8 cellular contexts compared by ENCODE assay signal in genomic region chr12:50283230-50283923, GRCh38. TPM values are rescaled to one million over a fixed set of nuclear protein-coding genes. Genes with fewer than 3 reads are reported as not detected.
DNase-seq lines count a peak whose midpoint lies in the region; ATAC-seq, FAIRE-seq and TF ChIP-seq lines count a peak whose summit lies in the region.

TSS of gene LIMA1 (minus strand) at chr12:50283520. CDS start at chr12:50248751, 34,769 bp downstream.

- no peaks in the 10 kb centered on the region for H3K9me3 Mint-ChIP-seq in activated naive CD8-positive, alpha-beta T cell treated with anti-CD3 and anti-CD28 coated beads, Interleukin-2, amount 10 ng/mL, durations not matched to agents 7 days and 5 days

- peak within 1 kb of the TSS; percentile 78 for H3K9ac ChIP-seq in SU-DHL-6 (ENCODE audit: low read length)

- POLR2A ChIA-PET in GM10248 (lab: Yijun Ruan, JAX): interaction anchor here (0.5 kb wide), 1 partner anchor 1217 kb away, joined by 3 read pairs; no protein-coding TSS in a partner anchor
- POLR2A ChIA-PET in activated naive CD8-positive, alpha-beta T cell treated with anti-CD3 and anti-CD28 coated beads, Interleukin-2, amount 10 ng/mL, durations not matched to agents 7 days and 5 days (lab: Charles Lee): interaction anchor here (0.6 to 1.9 kb wide), 6 partner anchors 46 to 201 kb away, joined by 3 to 12 read pairs (median 4); partner anchors contain the start of genes COX14 and SMARCD1

- WGBS in pancreas, 2 donors: 0% methylated on average over 42 to 52 of the region's 52 CpGs
- 0 to 2% methylated on average over 11 to 41 of the region's 52 CpGs for WGBS in thyroid gland, 2 donors

- peaks cover 14% of the 10 kb centered on the region for H3K27me3 Mint-ChIP-seq in activated naive CD8-positive, alpha-beta T cell treated with anti-CD3 and anti-CD28 coated beads, Interleukin-2, amount 10 ng/mL, durations not matched to agents 7 days and 5 days

- H3K4me1 ChIP-seq in pancreas (peaks cover 3 to 21% (median 9%) of the 10 kb centered on the region in 3 donors), thyroid gland (peaks cover 0 to 30% of the 10 kb centered on the region in 2 donors)

- TF ChIP-seq CTCF in GM10248 (IDR thresholded peaks at IDR 0.05; ENCODE audit: control extremely low read depth, extremely low read depth, low read depth, missing control alignments) (no peak), SU-DHL-6 (IDR thresholded peaks at IDR 0.05; ENCODE audit: insufficient read depth, low read length, poor library complexity, severe bottlenecking) (no peak), pancreas (IDR thresholded peaks at IDR 0.05) (no peak), thyroid gland (IDR thresholded peaks at IDR 0.05) (peak in 3 of 6 experiments; percentile 14 to 83 (median 48))

- H4K20me1 ChIP-seq in SU-DHL-6 (ENCODE audit: low read depth, low read length): no peaks in the 10 kb centered on the region

- H3K36me3 ChIP-seq in SU-DHL-6 (ENCODE audit: low read length): no peaks in the 10 kb centered on the region
- no peaks in the 10 kb centered on the region for H3K36me3 ChIP-seq in pancreas
- no peaks in the 10 kb centered on the region for H3K36me3 ChIP-seq in thyroid gland

- peak within 1 kb of the TSS; percentile 96 for H2AFZ ChIP-seq in SU-DHL-6 (ENCODE audit: low read depth, low read length, severe bottlenecking)

- peak; percentile 97 for DNase-seq in GM10248 (ENCODE audit: extremely low spot score)
- DNase-seq in NCI-H1105 treated with DMSO at 0.1 percent for 48 hours (lab: John Stamatoyannopoulos, UW): peak; percentile 78
- peak; percentile 98 for DNase-seq in activated naive CD8-positive, alpha-beta T cell treated with anti-CD3 and anti-CD28 coated beads, Interleukin-2, amount 10 ng/mL, durations not matched to agents 7 days and 5 days
- DNase-seq in Right ventricle myocardium inferior (ENCODE audit: missing footprints): peak; percentile 95
- peak; percentile 91 to 98 (median 96) for DNase-seq in pancreas
- peak; percentile 96 for DNase-seq in thyroid gland

- TF ChIP-seq POLR2A in thyroid gland (IDR thresholded peaks at IDR 0.05): peak; percentile 29 to 95

- peak within 1 kb of the TSS; percentile 23; the same call in 1 of the 2 replicates for H3K27ac ChIP-seq in SU-DHL-6 (ENCODE audit: low read depth, low read length)
- H3K27ac ChIP-seq in pancreas: peak within 1 kb of the TSS; percentile 74 to 88 (median 80)
- peak within 1 kb of the TSS; percentile 72 to 83 (median 77) for H3K27ac ChIP-seq in thyroid gland

- no peak for FAIRE-seq in pancreas (lab: Jason Lieb, UNC)

- no peaks in the 10 kb centered on the region for H3F3A ChIP-seq in SU-DHL-6 (ENCODE audit: insufficient read depth)

- no peaks in the 10 kb centered on the region for H3K79me2 ChIP-seq in SU-DHL-6 (ENCODE audit: insufficient read depth, low read length)

- H3K36me3 Mint-ChIP-seq in activated naive CD8-positive, alpha-beta T cell treated with anti-CD3 and anti-CD28 coated beads, Interleukin-2, amount 10 ng/mL, durations not matched to agents 7 days and 5 days: peaks cover 5% of the 10 kb centered on the region

- H3K4me1 Mint-ChIP-seq in activated naive CD8-positive, alpha-beta T cell treated with anti-CD3 and anti-CD28 coated beads, Interleukin-2, amount 10 ng/mL, durations not matched to agents 7 days and 5 days: peaks cover 17% of the 10 kb centered on the region

- H3K4me3 Mint-ChIP-seq in activated naive CD8-positive, alpha-beta T cell treated with anti-CD3 and anti-CD28 coated beads, Interleukin-2, amount 10 ng/mL, durations not matched to agents 7 days and 5 days: peak within 1 kb of the TSS; percentile 90

- H3K4me3 ChIP-seq in SU-DHL-6 (ENCODE audit: insufficient read depth, low read length, poor library complexity, severe bottlenecking): peak within 1 kb of the TSS; percentile 83
- peak within 1 kb of the TSS; percentile 57 to 72 (median 66) for H3K4me3 ChIP-seq in pancreas
- H3K4me3 ChIP-seq in thyroid gland (replicated peaks in 1 of 3): peak within 1 kb of the TSS; percentile 73 to 99 (median 84)

- H3K27me3 ChIP-seq in SU-DHL-6 (ENCODE audit: low read length) (no peaks in the 10 kb centered on the region), pancreas (no peaks in the 10 kb centered on the region), thyroid gland (no peaks in the 10 kb centered on the region)

- peak within 1 kb of the TSS; percentile 97 for H3K4me2 ChIP-seq in SU-DHL-6 (ENCODE audit: low read depth, low read length, poor library complexity, severe bottlenecking)

- ATAC-seq in HG02623 (IDR thresholded peaks at IDR 0.05; ENCODE audit: unreplicated experiment) (peak; percentile 78), Right ventricle myocardium inferior (peak; percentile 99), pancreas (peak; percentile 96 to 98 (median 98))
- ATAC-seq in activated naive CD8-positive, alpha-beta T cell treated with anti-CD3 and anti-CD28 coated beads, Interleukin-2, amount 10 ng/mL, durations not matched to agents 7 days and 5 days (ENCODE audit: low read depth): peak; percentile 98

- intact Hi-C loops in Right ventricle myocardium inferior (cut with DNase I) (loop anchor here (5.0 kb wide), 1 partner anchor 61 kb away; no protein-coding TSS in a partner anchor), pancreas (cut with DNase I) (no loop called here), thyroid gland (cut with DNase I) (no loop called here)

- CTCF ChIA-PET in GM10248 (lab: Yijun Ruan, JAX): interaction anchor here (0.8 to 2.0 kb wide), 10 partner anchors 8 to 209 kb away, joined by 3 to 10 read pairs (median 3); partner anchors contain the start of gene COX14

- H3K9me2 ChIP-seq in SU-DHL-6 (replicated peaks; ENCODE audit: insufficient read depth, low read length): no peaks in the 10 kb centered on the region

- peak within 1 kb of the TSS; percentile 89 for H3K27ac Mint-ChIP-seq in activated naive CD8-positive, alpha-beta T cell treated with anti-CD3 and anti-CD28 coated beads, Interleukin-2, amount 10 ng/mL, durations not matched to agents 7 days and 5 days

- H3K9me3 ChIP-seq in SU-DHL-6 (ENCODE audit: insufficient read depth, low read length) (no peaks in the 10 kb centered on the region), pancreas (no peaks in the 10 kb centered on the region), thyroid gland (no peaks in the 10 kb centered on the region)

RNA-seq across cellular contexts. Expression of gene LIMA1, which starts in this region (rescaled TPM):
- 10 to 100 TPM; 11.3 to 13.6 TPM for total RNA-seq in activated naive CD8-positive, alpha-beta T cell treated with anti-CD3 and anti-CD28 coated beads, Interleukin-2, amount 10 ng/mL, durations not matched to agents 7 days and 5 days
- total RNA-seq in Right ventricle myocardium inferior (16.7 TPM), pancreas (10 to 100 TPM; 17.6 to 50.3 (median 27.2) TPM), thyroid gland (10 to 100 TPM; 53.0 to 75.4 (median 66.7) TPM)
- polyA plus RNA-seq in pancreas: 10 to 100 TPM; 19.8 to 24.1 TPM

Comparison
In these comparisons a context has a peak if more than half of its experiments do, and no peak if none do; other contexts are left out.
1. Peak in every context shown above with its lines: DNase-seq, ATAC-seq, H3K4me3 ChIP-seq and H3K27ac ChIP-seq.
2. H3K27ac ChIP-seq: peak in every context shown above with its lines; median percentile 80 in pancreas; 77 in thyroid gland; 23 in SU-DHL-6.